15 cellular contexts compared by ENCODE assay signal in genomic region chr10:26628395-26628794, GRCh38.
DNase-seq lines count a peak whose midpoint lies in the region; ATAC-seq, FAIRE-seq and TF ChIP-seq lines count a peak whose summit lies in the region.
"Had no signal": no experiment of that assay in that cellular context is flagged by ENCODE, and none has a peak within 500 bp of the region (broad histone marks: within the 10 kb centered on the region; RNA-seq: fewer than 3 reads in every experiment).

No MANE protein-coding gene starts in this region.

- H3K27me3 Mint-ChIP-seq in CD14-positive monocyte (ENCODE audit: low read depth in 3 of 3), result peaks cover 0 to 2% (median 1%) of the 10 kb centered on the region in 3 donors

- H3K27me3 ChIP-seq in HepG2 (ENCODE audit: control insufficient read depth in 1 of 2, insufficient read depth in 2 of 2, low read length in 2 of 2), result peaks cover 0 to 5% of the 10 kb centered on the region in 2 experiments; a peak in 3 of 5 replicates

- no peak for TF ChIP-seq POLR2A in HepG2 (IDR thresholded peaks at IDR 0.05; ENCODE audit: insufficient read depth in 1 of 2, low read depth in 2 of 2, low read length in 2 of 2)

- H3K9me3 Mint-ChIP-seq in CD14-positive monocyte, result peaks cover 0 to 4% (median 2%) of the 10 kb centered on the region in 7 donors

- TF ChIP-seq EP300 in HepG2 (IDR thresholded peaks at IDR 0.05; ENCODE audit: low read depth in 2 of 2, low read length in 2 of 2) (no peak), HepG2 (CRISPR knock-in tag; IDR thresholded peaks at IDR 0.05; ENCODE audit: borderline replicate concordance) (no peak)

- no peak overlapping the region for H3K9ac ChIP-seq in HepG2 (ENCODE audit: insufficient read depth, low read depth, low read length)

- no peak for TF ChIP-seq RAD21 in HepG2 (CRISPR knock-in tag; IDR thresholded peaks at IDR 0.05)

- DNase-seq in CD14-positive monocyte (ENCODE audit: low spot score), result no peak
- DNase-seq in NAMALWA (ENCODE audit: low spot score), result peak; percentile 7
- DNase-seq in iPS-NIHi7 (ENCODE audit: extremely low spot score), result no peak
- DNase-seq in HepG2 (ENCODE audit: low spot score), result no peak
- DNase-seq in HK-2 (ENCODE audit: unreplicated experiment), result no peak
- DNase-seq in activated effector memory CD4-positive, alpha-beta T cell treated with anti-CD3 and anti-CD28 coated beads, Interleukin-2, amount 50 U/mL, for 16 hours, result no peak
- DNase-seq: activated T-cell treated with anti-CD3 and anti-CD28 coated beads, Interleukin-2, amount 50 U/mL, for 1 hour; hippocampal formation; NCI-H446 treated with DMSO at 0.1 percent for 48 hours; SHP77; stimulated activated CD4-positive, alpha-beta T cell treated with anti-CD3 and anti-CD28 coated beads, Interleukin-1b, Interleukin-23, amount 100 ng/mL, for 48 hours had no signal

- no peak for FAIRE-seq in HepG2 (lab: Jason Lieb, UNC)
- FAIRE-seq: endothelial cell of umbilical vein had no signal

- H3K4me1 ChIP-seq in HepG2 (ENCODE audit: insufficient read depth, low read length), result no peaks in the 10 kb centered on the region

- H3K4me3 ChIP-seq in HepG2 (replicated peaks in 1 of 3; ENCODE audit: insufficient read depth in 1 of 3, low read depth in 2 of 3, low read length in 3 of 3), result no peak overlapping the region

- intact Hi-C loops in CD14-positive monocyte (cut with micrococcal nuclease), result no loop called here
- intact Hi-C loops in HepG2 (cut with micrococcal nuclease; ENCODE audit: unreplicated experiment), result no loop called here

- no peak overlapping the region for H3K4me2 ChIP-seq in HepG2 (ENCODE audit: low read depth, low read length)

- H3K27ac Mint-ChIP-seq in CD14-positive monocyte, result peak overlapping the region in 6 of 7 donors; percentile 21 to 82 (median 60)

- H3K36me3 Mint-ChIP-seq in CD14-positive monocyte, result no peaks in the 10 kb centered on the region

- no peaks in the 10 kb centered on the region for H4K20me1 ChIP-seq in HepG2 (ENCODE audit: insufficient read depth, low read length)

- WGBS in HepG2 (ENCODE audit: low lambda C conversion rate), result 18% methylated on average over 2 of the region's 2 CpGs

- no peak overlapping the region for H3K27ac ChIP-seq in HepG2 (ENCODE audit: extremely low read length, insufficient read depth, low read length)
- H3K27ac ChIP-seq: VCaP had no signal

- in situ Hi-C loops in HepG2 (cut with HindIII; ENCODE audit: extremely low pct_ligation_motif_present, low pct_unique_long_range_greater_than_20kb), result no loop called here

- CTCF ChIA-PET in HepG2 (lab: Yijun Ruan, JAX; ENCODE audit: low intra/inter-chr PET ratio, low total read pairs), result no interaction called here

- no peak overlapping the region for H2AFZ ChIP-seq in HepG2 (ENCODE audit: low read length)

- H3K36me3 ChIP-seq in HepG2 (replicated peaks in 1 of 2; ENCODE audit: control insufficient read depth in 1 of 2, insufficient read depth in 2 of 2, low read length in 2 of 2), result no peaks in the 10 kb centered on the region

- TF ChIP-seq CTCF in CD14-positive monocyte (IDR thresholded peaks at IDR 0.05), result no peak
- TF ChIP-seq CTCF in HepG2 (CRISPR knock-in tag; IDR thresholded peaks at IDR 0.05), result no peak

- POLR2A ChIA-PET in HepG2 (lab: Yijun Ruan, JAX), result no interaction called here

- ATAC-seq in GM19043 (IDR thresholded peaks at IDR 0.05; ENCODE audit: low read depth, unreplicated experiment) (peak; percentile 67), HG02973 (IDR thresholded peaks at IDR 0.05; ENCODE audit: unreplicated experiment) (peak; percentile 74), HepG2 (no peak)

- no peaks in the 10 kb centered on the region for H3K79me2 ChIP-seq in HepG2 (ENCODE audit: insufficient read depth, low read length)

- no peaks in the 10 kb centered on the region for H3K9me3 ChIP-seq in HepG2 (ENCODE audit: low read length)

- BruUV-seq in HepG2 (replicated peaks; lab: Mats Ljungman, UMichigan), result no TSS peak

- H3K4me3 Mint-ChIP-seq in CD14-positive monocyte, result peak overlapping the region in 1 of 2 donors; percentile 54

- peaks cover 21% of the 10 kb centered on the region for H3K4me1 Mint-ChIP-seq in CD14-positive monocyte

TF ChIP-seq in HepG2, 621 proteins besides CTCF, POLR2A, EP300 and RAD21:
- TF ChIP-seq ZNF124 (CRISPR knock-in tag; IDR thresholded peaks at IDR 0.05), result no peak
- TF ChIP-seq NFYC (CRISPR knock-in tag; IDR thresholded peaks at IDR 0.05), result no peak
- TF ChIP-seq FOXK1 (CRISPR knock-in tag; IDR thresholded peaks at IDR 0.05; ENCODE audit: borderline replicate concordance, low read depth), result no peak
